ENCODE assay signal across 8 cellular contexts in genomic region chr20:46308258-46309157, GRCh38. TPM values are rescaled to one million over a fixed set of nuclear protein-coding genes. Genes with fewer than 3 reads are reported as not detected.
DNase-seq lines count a peak whose midpoint lies in the region; ATAC-seq and TF ChIP-seq lines count a peak whose summit lies in the region.

Gene CDH22 (minus strand): TSS chr20:46308498. CDS start chr20:46251294, 57,204 bp downstream.

- H3K4me3 Mint-ChIP-seq in HFFc6 = no peak within 1 kb of the TSS
- H3K4me3 Mint-ChIP-seq in activated naive CD4-positive, alpha-beta T cell treated with anti-CD3 and anti-CD28 coated beads for 36 hours = peak within 1 kb of the TSS; percentile 67

- peaks cover 13 to 27% (median 18%) of the 10 kb centered on the region in 10 experiments; a peak in 18 of 20 replicates for H3K4me1 ChIP-seq in BLaER1 treated with 17β-estradiol and CSF1 and Interleukin-3, amounts not matched to agents 10 nM and 100 nM
- peaks cover 7% of the 10 kb centered on the region for H3K4me1 ChIP-seq in NT2/D1 (ENCODE audit: insufficient read depth, insufficient read length)
- peaks cover 0 to 35% (median 19%) of the 10 kb centered on the region in 3 donors for H3K4me1 ChIP-seq in gastroesophageal sphincter

- CTCF ChIA-PET in activated naive CD4-positive, alpha-beta T cell treated with anti-CD3 and anti-CD28 coated beads for 36 hours (lab: Charles Lee) = no interaction called here

- H3K4me2 ChIP-seq in BLaER1 treated with 17β-estradiol and CSF1 and Interleukin-3, amounts not matched to agents 10 nM and 100 nM = peak within 1 kb of the TSS; percentile 92 to 100 (median 99)

- no peak within 1 kb of the TSS for H3K27ac Mint-ChIP-seq in HFFc6
- H3K27ac Mint-ChIP-seq in activated naive CD4-positive, alpha-beta T cell treated with anti-CD3 and anti-CD28 coated beads for 36 hours = no peak within 1 kb of the TSS

- H4K20me1 ChIP-seq in BLaER1 treated with 17β-estradiol and CSF1 and Interleukin-3, amounts not matched to agents 10 nM and 100 nM = peaks cover 0 to 82% (median 29%) of the 10 kb centered on the region in 11 experiments; a peak in 16 of 22 replicates

- no peaks in the 10 kb centered on the region for H3K9me3 Mint-ChIP-seq in HFFc6
- H3K9me3 Mint-ChIP-seq in activated naive CD4-positive, alpha-beta T cell treated with anti-CD3 and anti-CD28 coated beads for 36 hours = no peaks in the 10 kb centered on the region

- peak within 1 kb of the TSS; percentile 59 to 76 (median 68) for H3K4me3 ChIP-seq in BLaER1 treated with 17β-estradiol and CSF1 and Interleukin-3, amounts not matched to agents 10 nM and 100 nM
- H3K4me3 ChIP-seq in NT2/D1 (ENCODE audit: insufficient read length, low read depth) (peak within 1 kb of the TSS; percentile 64), gastroesophageal sphincter (peak within 1 kb of the TSS in 1 of 2 donors; percentile 57)

- no peak within 1 kb of the TSS for H3K27ac ChIP-seq in BLaER1 treated with 17β-estradiol and CSF1 and Interleukin-3, amounts not matched to agents 10 nM and 100 nM
- H3K27ac ChIP-seq in gastroesophageal sphincter = no peak within 1 kb of the TSS

- no peak for TF ChIP-seq POLR2A in gastroesophageal sphincter (IDR thresholded peaks at IDR 0.05)

- H3K9ac ChIP-seq in BLaER1 treated with 17β-estradiol and CSF1 and Interleukin-3, amounts not matched to agents 10 nM and 100 nM = peak within 1 kb of the TSS; percentile 52 to 72 (median 68)
- peak within 1 kb of the TSS; percentile 83 for H3K9ac ChIP-seq in NT2/D1 (ENCODE audit: insufficient read length, low read depth)

- no peaks in the 10 kb centered on the region for H3K9me3 ChIP-seq in BLaER1 treated with 17β-estradiol and CSF1 and Interleukin-3, amounts not matched to agents 10 nM and 100 nM (replicated peaks in 1 of 11)
- H3K9me3 ChIP-seq in NT2/D1 (ENCODE audit: insufficient read depth, low read length) = no peaks in the 10 kb centered on the region
- H3K9me3 ChIP-seq in gastroesophageal sphincter = no peaks in the 10 kb centered on the region

- H3K36me3 ChIP-seq in BLaER1 treated with 17β-estradiol and CSF1 and Interleukin-3, amounts not matched to agents 10 nM and 100 nM = no peaks in the 10 kb centered on the region
- H3K36me3 ChIP-seq in NT2/D1 (ENCODE audit: insufficient read depth, insufficient read length, low read length) (no peaks in the 10 kb centered on the region), gastroesophageal sphincter (no peaks in the 10 kb centered on the region)

- no peak for TF ChIP-seq EP300 in gastroesophageal sphincter (IDR thresholded peaks at IDR 0.05)

- peaks cover 46% of the 10 kb centered on the region for H3K27me3 Mint-ChIP-seq in HFFc6 (ENCODE audit: insufficient read depth)
- H3K27me3 Mint-ChIP-seq in activated naive CD4-positive, alpha-beta T cell treated with anti-CD3 and anti-CD28 coated beads for 36 hours (ENCODE audit: low read depth) = peaks cover 57% of the 10 kb centered on the region

- TF ChIP-seq CTCF in HFFc6 (IDR thresholded peaks at IDR 0.05) = peak; percentile 49
- TF ChIP-seq CTCF in gastroesophageal sphincter (IDR thresholded peaks at IDR 0.05) = peak in 3 of 4 experiments; percentile 52 to 62 (median 59)
- no peak for TF ChIP-seq CTCF in omental fat pad (IDR thresholded peaks at IDR 0.05)

- WGBS in gastroesophageal sphincter (ENCODE audit: low coverage in 1 of 2), 2 donors = 6 to 8% methylated on average over 2 to 9 of the region's 74 CpGs

- intact Hi-C loops in activated naive CD4-positive, alpha-beta T cell treated with anti-CD3 and anti-CD28 coated beads for 36 hours (cut with micrococcal nuclease) = loop anchor here (1.0 to 5.0 kb wide), 3 partner anchors 53 to 379 kb away; partner anchors contain the start of gene TP53RK

- H3K36me3 Mint-ChIP-seq in HFFc6 (ENCODE audit: low read depth) = no peaks in the 10 kb centered on the region
- H3K36me3 Mint-ChIP-seq in activated naive CD4-positive, alpha-beta T cell treated with anti-CD3 and anti-CD28 coated beads for 36 hours (ENCODE audit: low read depth) = no peaks in the 10 kb centered on the region

- ATAC-seq in gastroesophageal sphincter (peak; percentile 72), omental fat pad (ENCODE audit: low FRiP score) (peak; percentile 71), GM19035 (IDR thresholded peaks at IDR 0.05; ENCODE audit: unreplicated experiment) (no peak), GM18873 (IDR thresholded peaks at IDR 0.05; ENCODE audit: low FRiP score, unreplicated experiment) (no peak)

- peaks cover 79 to 92% (median 89%) of the 10 kb centered on the region in 11 experiments for H3K27me3 ChIP-seq in BLaER1 treated with 17β-estradiol and CSF1 and Interleukin-3, amounts not matched to agents 10 nM and 100 nM
- H3K27me3 ChIP-seq in NT2/D1 (ENCODE audit: insufficient read depth, insufficient read length) = peaks cover 83% of the 10 kb centered on the region
- peaks cover 100% of the 10 kb centered on the region for H3K27me3 ChIP-seq in gastroesophageal sphincter

- peak; percentile 11 for DNase-seq in HFFc6
- peak; percentile 36 for DNase-seq in NT2/D1 (ENCODE audit: low read depth, low spot score)
- DNase-seq in activated naive CD4-positive, alpha-beta T cell treated with anti-CD3 and anti-CD28 coated beads for 36 hours = peak; percentile 59
- DNase-seq in omental fat pad (ENCODE audit: low spot score) = no peak

- H3K4me1 Mint-ChIP-seq in HFFc6 (ENCODE audit: low read depth) = no peaks in the 10 kb centered on the region
- peaks cover 7% of the 10 kb centered on the region for H3K4me1 Mint-ChIP-seq in activated naive CD4-positive, alpha-beta T cell treated with anti-CD3 and anti-CD28 coated beads for 36 hours (ENCODE audit: low read depth)

RNA-seq across cellular contexts. Expression of gene CDH22, which starts in this region (rescaled TPM):
- total RNA-seq in HFFc6 (2021; fragmentation: NEBNext Ultra II Directional; extraction: Animal tissue kit (Norgen Biotek cat#: 25700)) = not detected
- under 1 TPM in 1 of 2 experiments, not detected in 1; 0.07 TPM for total RNA-seq in activated naive CD4-positive, alpha-beta T cell treated with anti-CD3 and anti-CD28 coated beads for 36 hours
- total RNA-seq in gastroesophageal sphincter (under 1 TPM in 1 of 4 donors, not detected in 3; 0.15 TPM), omental fat pad (under 1 TPM; 0.24 to 0.46 (median 0.31) TPM)

Comparison
In these comparisons a context has a peak if more than half of its experiments do, and no peak if none do; other contexts are left out.
1. Peak in DNase-seq in HFFc6; RNA of the gene not detected or under 1 TPM.
2. Peak in DNase-seq in activated naive CD4-positive, alpha-beta T cell treated with anti-CD3 and anti-CD28 coated beads for 36 hours; RNA of the gene not detected or under 1 TPM.
3. Peak in ATAC-seq in gastroesophageal sphincter; RNA of the gene not detected or under 1 TPM.
4. Peak in ATAC-seq in omental fat pad; RNA of the gene not detected or under 1 TPM.
5. CTCF ChIP-seq: peak in HFFc6 (single experiment) and gastroesophageal sphincter (3 of 4); none in omental fat pad (0 of 3).